ENCODE assay signal across 12 cellular contexts in the genomic region with DNA sequence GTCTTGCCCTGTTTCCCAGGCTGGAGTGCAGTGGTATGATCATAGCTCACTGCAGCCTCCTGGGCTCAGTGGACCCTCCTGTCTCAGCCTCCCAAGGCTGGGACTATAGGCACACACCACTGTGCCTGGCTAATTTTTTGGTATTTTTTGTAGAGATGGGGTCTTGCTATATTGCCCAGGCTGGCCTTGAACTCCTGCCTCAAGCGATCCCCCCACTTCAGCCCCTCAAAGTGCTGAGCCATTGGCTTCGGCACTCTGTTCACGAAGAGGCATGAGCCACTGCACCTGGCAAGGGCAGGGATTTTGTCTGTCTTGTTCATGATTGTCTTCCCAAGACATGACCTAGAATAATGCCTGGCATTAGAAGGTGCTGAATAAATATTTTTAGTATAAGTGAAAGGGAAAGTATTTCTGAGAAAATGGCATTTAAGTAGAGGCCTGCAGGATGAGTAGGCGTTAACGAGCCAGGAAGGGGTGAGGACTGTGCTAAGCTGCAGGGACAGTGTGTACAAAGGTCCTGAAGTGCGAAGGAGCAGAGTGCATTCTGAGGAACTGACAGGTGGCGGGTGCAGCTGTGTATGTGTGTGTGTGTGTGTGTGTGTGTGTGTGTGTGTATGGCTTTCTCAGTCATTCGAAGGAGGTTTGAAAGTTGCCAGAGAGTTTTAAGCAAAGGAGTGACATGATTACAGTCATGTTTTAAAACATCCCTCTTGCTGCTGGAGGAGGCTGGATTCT. TPM values are rescaled to one million over a fixed set of nuclear protein-coding genes. Genes with fewer than 3 reads are reported as not detected.
DNase-seq lines count a peak whose midpoint lies in the region; ATAC-seq and TF ChIP-seq lines count a peak whose summit lies in the region.
"Had no signal": no experiment of that assay in that cellular context is flagged by ENCODE, and none has a peak within 500 bp of the region (broad histone marks: within the 10 kb centered on the region; RNA-seq: fewer than 3 reads in every experiment).

No MANE protein-coding gene starts in this region.

- 66% methylated on average over 8 of the region's 8 CpGs for WGBS in right cardiac atrium
- 35% methylated on average over 8 of the region's 8 CpGs for WGBS in right lobe of liver (ENCODE audit: insufficient coverage, low coverage, low lambda C conversion rate, missing lambda C conversion rate)
- 45 to 53% (median 47%) methylated on average over 8 of the region's 8 CpGs for WGBS in spleen, 5 donors

- H3K27ac ChIP-seq in right cardiac atrium (ENCODE audit: low read length) (no peak overlapping the region), WERI-Rb-1 (no peak overlapping the region), right lobe of liver (no peak overlapping the region), spleen (peak overlapping the region in 4 of 8 donors; percentile 28 to 58 (median 52))
- H3K27ac ChIP-seq: BLaER1, coronary artery had no signal

- TF ChIP-seq POLR2A in right lobe of liver (IDR thresholded peaks at IDR 0.05), result no peak
- no peak for TF ChIP-seq POLR2A in spleen (IDR thresholded peaks at IDR 0.05)

- TF ChIP-seq CTCF in WERI-Rb-1 (IDR thresholded peaks at IDR 0.05; ENCODE audit: low read depth, low read length) (no peak), right lobe of liver (IDR thresholded peaks at IDR 0.05) (no peak), spleen (IDR thresholded peaks at IDR 0.05 in 8 of 11, conservative IDR thresholded peaks at IDR 0.05 in 3 of 11) (no peak), BE2C (IDR thresholded peaks at IDR 0.05; ENCODE audit: low read depth, low read length) (no peak)

- no peaks in the 10 kb centered on the region for H3K9me3 ChIP-seq in right cardiac atrium (ENCODE audit: control insufficient read depth, low read length)
- H3K9me3 ChIP-seq in WERI-Rb-1 (ENCODE audit: severe bottlenecking), result no peaks in the 10 kb centered on the region
- no peaks in the 10 kb centered on the region for H3K9me3 ChIP-seq in right lobe of liver
- H3K9me3 ChIP-seq in spleen, result no peaks in the 10 kb centered on the region
- no peaks in the 10 kb centered on the region for H3K9me3 ChIP-seq in BE2C
- H3K9me3 ChIP-seq: BLaER1 had no signal

- intact Hi-C loops in right cardiac atrium (cut with DNase I) (no loop called here), Right ventricle myocardium inferior (cut with DNase I) (no loop called here), right lobe of liver (cut with DNase I) (no loop called here), spleen (cut with DNase I; ENCODE audit: low total_unique reads) (no loop called here)

- H3K36me3 ChIP-seq in WERI-Rb-1, result no peaks in the 10 kb centered on the region
- H3K36me3 ChIP-seq in right lobe of liver, result no peaks in the 10 kb centered on the region
- no peaks in the 10 kb centered on the region for H3K36me3 ChIP-seq in spleen
- H3K36me3 ChIP-seq in BE2C, result no peaks in the 10 kb centered on the region
- H3K36me3 ChIP-seq: BLaER1 had no signal

- H3K27me3 ChIP-seq in right cardiac atrium (ENCODE audit: control insufficient read depth, insufficient read depth), result no peaks in the 10 kb centered on the region
- no peaks in the 10 kb centered on the region for H3K27me3 ChIP-seq in WERI-Rb-1 (ENCODE audit: insufficient read depth, low read depth, severe bottlenecking)
- no peaks in the 10 kb centered on the region for H3K27me3 ChIP-seq in right lobe of liver
- H3K27me3 ChIP-seq in spleen (replicated peaks in 1 of 7), result no peaks in the 10 kb centered on the region
- no peaks in the 10 kb centered on the region for H3K27me3 ChIP-seq in BE2C
- H3K27me3 ChIP-seq: BLaER1 had no signal

- H3K4me1 ChIP-seq in right cardiac atrium (ENCODE audit: control insufficient read depth, insufficient read depth, low read length), result no peaks in the 10 kb centered on the region
- H3K4me1 ChIP-seq in right lobe of liver, result peaks cover 0 to 19% (median 6%) of the 10 kb centered on the region in 4 donors
- peaks cover 0 to 24% (median 10%) of the 10 kb centered on the region in 6 donors for H3K4me1 ChIP-seq in spleen
- H3K4me1 ChIP-seq in BE2C, result peaks cover 25% of the 10 kb centered on the region

- ATAC-seq in right cardiac atrium (peak; percentile 45), Right ventricle myocardium inferior (no peak), right lobe of liver (peak; percentile 56 to 85 (median 72))

- H3K4me3 ChIP-seq in right cardiac atrium (ENCODE audit: low read length) (no peak overlapping the region), WERI-Rb-1 (ENCODE audit: low read depth, low read length) (no peak overlapping the region), right lobe of liver (no peak overlapping the region), spleen (no peak overlapping the region), BE2C (ENCODE audit: low read depth, low read length) (no peak overlapping the region)
- H3K4me3 ChIP-seq: BLaER1, coronary artery had no signal

- DNase-seq in right cardiac atrium (no peak), Right ventricle myocardium inferior (ENCODE audit: missing footprints) (no peak), WERI-Rb-1 (peak; percentile 52), right lobe of liver (no peak), spleen (no peak), BE2C (no peak), COR-L47 (lab: John Stamatoyannopoulos, UW) (no peak)
- DNase-seq in stimulated activated CD4-positive, alpha-beta T cell treated with anti-CD3 and anti-CD28 coated beads, Interleukin-2, amount 100 ng/mL, for 24 hours, result no peak
- DNase-seq: NCI-H2029 treated with DMSO at 0.1 percent for 48 hours, nucleus accumbens had no signal

RNA-seq across cellular contexts. Expression of gene VEGFA, which starts 43.0 kb away (rescaled TPM):
- 100 to 1,000 TPM; 163 to 296 (median 219) TPM for total RNA-seq in right cardiac atrium
- 246 TPM for polyA plus RNA-seq in right cardiac atrium
- 242 TPM for total RNA-seq in Right ventricle myocardium inferior
- 100 to 1,000 TPM in 5 of 6 experiments, 10 to 100 TPM in 1; 91.3 to 571 (median 132) TPM for total RNA-seq in right lobe of liver
- total RNA-seq in spleen, result 100 to 1,000 TPM; 112 to 486 (median 203) TPM
- 10 to 100 TPM; 31.0 to 56.6 (median 36.0) TPM for polyA plus RNA-seq in spleen
- 154 TPM for polyA plus RNA-seq in BE2C (2012; ENCODE audit: insufficient read depth, insufficient read length, low read depth)
